Comparison of ENCODE assay signal across 8 cellular contexts in the genomic region with DNA sequence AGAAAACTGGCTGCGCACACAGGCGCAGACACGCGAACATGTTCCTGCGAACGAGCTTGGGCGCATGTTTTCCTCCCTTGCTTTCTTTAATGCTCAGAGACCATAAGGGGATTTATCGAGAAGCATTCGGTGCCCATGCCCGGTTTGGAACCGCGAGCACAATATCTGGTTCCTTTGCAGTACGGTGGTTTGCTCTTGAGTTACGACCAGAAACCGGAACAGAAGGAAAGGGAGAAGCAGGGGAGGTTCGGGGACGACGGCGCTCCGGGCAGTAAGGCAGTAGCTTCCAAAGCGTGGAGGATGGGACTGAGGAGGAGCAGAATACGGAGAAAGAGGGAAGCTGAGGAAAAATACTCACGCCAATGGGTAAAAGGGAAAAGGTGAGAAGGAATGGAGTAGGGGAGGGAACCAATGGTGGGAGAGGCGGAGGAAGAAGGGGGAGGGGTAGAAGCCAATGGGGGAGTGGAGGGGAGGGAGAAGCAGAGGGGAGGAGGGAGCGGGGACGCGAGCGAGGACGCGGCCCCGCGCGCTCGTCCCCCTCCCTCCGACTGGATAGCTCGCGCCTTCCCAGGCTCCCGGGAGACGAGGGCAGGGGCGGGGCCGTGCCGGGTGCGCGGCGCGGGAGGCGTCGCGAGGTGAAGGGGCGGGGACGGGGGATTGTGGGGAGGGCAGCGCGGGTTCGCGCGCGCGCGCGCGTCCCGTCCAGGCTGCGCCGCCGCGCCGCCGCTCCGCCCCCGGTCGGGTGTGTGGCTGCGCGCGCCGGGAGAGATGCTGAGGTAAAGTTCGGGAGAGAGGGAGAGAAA. TPM values are rescaled to one million over a fixed set of nuclear protein-coding genes. Genes with fewer than 3 reads are reported as not detected.
DNase-seq lines count a peak whose midpoint lies in the region; ATAC-seq and TF ChIP-seq lines count a peak whose summit lies in the region.

No MANE protein-coding gene starts in this region.

- H3K4me1 ChIP-seq in OCI-LY1 (ENCODE audit: insufficient read depth, low read length, severe bottlenecking) (peaks cover 18% of the 10 kb centered on the region), esophagus muscularis mucosa (peaks cover 7 to 63% (median 57%) of the 10 kb centered on the region in 4 donors), muscle layer of duodenum (ENCODE audit: control insufficient read depth in 1 of 2, insufficient read depth in 2 of 2, low read length in 2 of 2) (peaks cover 15 to 16% of the 10 kb centered on the region in 2 donors)

- no peaks in the 10 kb centered on the region for H3K27me3 Mint-ChIP-seq in activated T-cell treated with anti-CD3 and anti-CD28 coated beads, Interleukin-2, amount 50 U/mL, for 4 hours (ENCODE audit: low read depth)

- intact Hi-C loops in esophagus muscularis mucosa (cut with DNase I) = loop anchor here (2.0 to 10.0 kb wide), 3 partner anchors 124 to 396 kb away; no protein-coding TSS in a partner anchor

- H3K36me3 ChIP-seq in OCI-LY1 (ENCODE audit: insufficient read depth, low read length) (no peaks in the 10 kb centered on the region), esophagus muscularis mucosa (no peaks in the 10 kb centered on the region), muscle layer of duodenum (ENCODE audit: control insufficient read depth in 1 of 2, insufficient read depth in 2 of 2, low read length in 2 of 2) (peaks cover 0 to 4% of the 10 kb centered on the region in 2 donors)

- no peaks in the 10 kb centered on the region for H4K20me1 ChIP-seq in OCI-LY1 (ENCODE audit: insufficient read depth, low read length)

- H3K79me2 ChIP-seq in OCI-LY1 (ENCODE audit: insufficient read depth, low read length) = no peaks in the 10 kb centered on the region

- TF ChIP-seq POLR2A in esophagus muscularis mucosa (IDR thresholded peaks at IDR 0.05; ENCODE audit: low read depth) = peak; percentile 53

- TF ChIP-seq CTCF in OCI-LY1 (IDR thresholded peaks at IDR 0.05; ENCODE audit: low read length) = no peak
- no peak for TF ChIP-seq CTCF in esophagus muscularis mucosa (IDR thresholded peaks at IDR 0.05)

- no peaks in the 10 kb centered on the region for H3K9me2 ChIP-seq in OCI-LY1 (ENCODE audit: low read depth, low read length)

- peak; percentile 53 for ATAC-seq in GM21360 (IDR thresholded peaks at IDR 0.05; ENCODE audit: unreplicated experiment)
- ATAC-seq in activated T-cell treated with anti-CD3 and anti-CD28 coated beads, Interleukin-2, amount 50 U/mL, for 4 hours = peak; percentile 59 to 69

- peak overlapping the region; percentile 94 for H2AFZ ChIP-seq in OCI-LY1 (ENCODE audit: low read length)

- WGBS in esophagus muscularis mucosa = 1% methylated on average over 44 of the region's 76 CpGs

- peak overlapping the region; percentile 74 for H3K9ac ChIP-seq in OCI-LY1 (ENCODE audit: low read length)

- H3F3A ChIP-seq in OCI-LY1 (ENCODE audit: insufficient read depth, low read length) = 0 out of 2 replicates have a peak, but pooled peaks cover 3% of the 10 kb centered on the region

- peak overlapping the region; percentile 89 for H3K4me3 ChIP-seq in OCI-LY1 (ENCODE audit: low read depth, low read length, poor library complexity, severe bottlenecking)
- H3K4me3 ChIP-seq in esophagus muscularis mucosa = peak overlapping the region; percentile 73 to 100 (median 88)
- peak overlapping the region; percentile 74 to 100 for H3K4me3 ChIP-seq in muscle layer of duodenum (ENCODE audit: low read depth in 1 of 2, low read length in 2 of 2)

- no peaks in the 10 kb centered on the region for H3K9me3 Mint-ChIP-seq in activated T-cell treated with anti-CD3 and anti-CD28 coated beads, Interleukin-2, amount 50 U/mL, for 4 hours

- H3K4me1 Mint-ChIP-seq in activated T-cell treated with anti-CD3 and anti-CD28 coated beads, Interleukin-2, amount 50 U/mL, for 4 hours (ENCODE audit: low read depth) = peaks cover 37% of the 10 kb centered on the region

- no peak for TF ChIP-seq EP300 in esophagus muscularis mucosa (IDR thresholded peaks at IDR 0.05)

- H3K27ac ChIP-seq in OCI-LY1 (ENCODE audit: low read depth, low read length, poor library complexity, severe bottlenecking) (no peak overlapping the region), esophagus muscularis mucosa (replicated peaks in 1 of 4) (peak overlapping the region; percentile 98 to 100 (median 100)), muscle layer of duodenum (ENCODE audit: low read length) (peak overlapping the region; percentile 99)

- no peaks in the 10 kb centered on the region for H3K36me3 Mint-ChIP-seq in activated T-cell treated with anti-CD3 and anti-CD28 coated beads, Interleukin-2, amount 50 U/mL, for 4 hours (ENCODE audit: insufficient read depth)

- H3K9me3 ChIP-seq in OCI-LY1 (ENCODE audit: low read length) (no peaks in the 10 kb centered on the region), esophagus muscularis mucosa (no peaks in the 10 kb centered on the region), muscle layer of duodenum (ENCODE audit: control insufficient read depth in 1 of 2, low read length in 2 of 2) (no peaks in the 10 kb centered on the region)

- DNase-seq in CMK (ENCODE audit: low read depth) = peak; percentile 30
- peak; percentile 94 for DNase-seq in HT1080 (ENCODE audit: low read depth)
- peak; percentile 72 for DNase-seq in activated T-cell treated with anti-CD3 and anti-CD28 coated beads, Interleukin-2, amount 50 U/mL, for 4 hours
- peak; percentile 97 for DNase-seq in esophagus muscularis mucosa (ENCODE audit: extremely low spot score)
- DNase-seq in stimulated activated CD8-positive, alpha-beta memory T cell treated with anti-CD3 and anti-CD28 coated beads, Interleukin-7, amount 100 ng/mL, for 1 hour (ENCODE audit: low read depth in 2 of 2) = peak; percentile 39 to 46

- no peaks in the 10 kb centered on the region for H3K27me3 ChIP-seq in OCI-LY1 (ENCODE audit: insufficient read depth, low read length)
- no peaks in the 10 kb centered on the region for H3K27me3 ChIP-seq in esophagus muscularis mucosa
- no peaks in the 10 kb centered on the region for H3K27me3 ChIP-seq in muscle layer of duodenum (ENCODE audit: low read depth, low read length)

- H3K4me3 Mint-ChIP-seq in activated T-cell treated with anti-CD3 and anti-CD28 coated beads, Interleukin-2, amount 50 U/mL, for 4 hours = peak overlapping the region; percentile 99

- H3K4me2 ChIP-seq in OCI-LY1 (ENCODE audit: low read length) = peak overlapping the region; percentile 95

RNA-seq across cellular contexts. Expression of a gene that starts 0.6 kb away (rescaled TPM):
- 34.9 and 36.8 TPM in 2 replicates for total RNA-seq in HT1080 (2014; rRNA removed; shearing (Covaris generic))
- 26.7 and 35.0 TPM in 2 replicates for polyA plus RNA-seq in HT1080 (2015; cell fraction: cytosol; rRNA removed)
- polyA plus RNA-seq in HT1080 (2015; cell fraction: nucleus; rRNA removed) = 32.2 and 33.1 TPM in 2 replicates
- total RNA-seq in activated T-cell treated with anti-CD3 and anti-CD28 coated beads, Interleukin-2, amount 50 U/mL, for 4 hours = 10 to 100 TPM; 35.1 to 37.8 (median 36.4) TPM
- total RNA-seq in esophagus muscularis mucosa = 100 to 1,000 TPM; 171 to 223 (median 196) TPM

Comparison
In these comparisons a context has a peak if more than half of its experiments do, and no peak if none do; other contexts are left out.
1. DNase-seq: peak in every context shown above with its lines; median percentile 97 in esophagus muscularis mucosa; 94 in HT1080; 72 in activated T-cell treated with anti-CD3 and anti-CD28 coated beads, Interleukin-2, amount 50 U/mL, for 4 hours; 42 in stimulated activated CD8-positive, alpha-beta memory T cell treated with anti-CD3 and anti-CD28 coated beads, Interleukin-7, amount 100 ng/mL, for 1 hour; 30 in CMK.